ENCODE assay signal across 1 cellular context in the genomic region with DNA sequence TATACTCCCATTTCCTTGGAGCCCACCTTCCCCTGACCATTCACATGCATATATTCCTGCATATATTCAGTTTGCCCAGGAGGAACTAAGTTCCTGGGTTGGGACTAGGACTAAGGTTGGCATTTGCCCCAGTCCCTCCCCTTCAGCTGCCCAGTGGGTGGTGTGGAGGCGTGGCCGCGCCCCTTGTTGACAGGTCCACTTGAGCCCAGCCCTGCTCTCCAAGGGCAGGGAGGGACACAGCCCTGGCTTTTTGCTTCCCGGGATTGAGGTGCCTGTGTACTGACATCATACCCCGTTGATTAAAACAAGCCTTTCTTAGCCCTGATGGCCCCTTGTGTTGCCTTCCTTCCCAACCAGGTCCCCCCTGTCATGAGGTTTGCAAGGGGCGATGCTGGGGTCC.
A peak's percentile ranks its signal among the peaks of the same experiment; 100 is the strongest.
TF ChIP-seq lines count a peak whose summit lies in the region.

No MANE protein-coding gene starts in this region.

TF ChIP-seq in HepG2, 621 proteins besides CTCF, POLR2A, EP300 and RAD21:
- peak; percentile 64 for TF ChIP-seq AGO2 (optimal IDR thresholded peaks at IDR 0.05; ENCODE audit: low read depth, low read length)
- 0 out of 2 replicates have a peak, but pooled peaks have one; percentile 4 for TF ChIP-seq POLR2G (IDR thresholded peaks at IDR 0.05; ENCODE audit: low read depth, low read length)
- 0 out of 2 replicates have a peak, but pooled peaks have one; percentile 22 for TF ChIP-seq SAP130 (CRISPR knock-in tag; IDR thresholded peaks at IDR 0.05; ENCODE audit: low read depth)
- no peak for TF ChIP-seq AHR (CRISPR knock-in tag; IDR thresholded peaks at IDR 0.05)
- TF ChIP-seq, protein P1, sequence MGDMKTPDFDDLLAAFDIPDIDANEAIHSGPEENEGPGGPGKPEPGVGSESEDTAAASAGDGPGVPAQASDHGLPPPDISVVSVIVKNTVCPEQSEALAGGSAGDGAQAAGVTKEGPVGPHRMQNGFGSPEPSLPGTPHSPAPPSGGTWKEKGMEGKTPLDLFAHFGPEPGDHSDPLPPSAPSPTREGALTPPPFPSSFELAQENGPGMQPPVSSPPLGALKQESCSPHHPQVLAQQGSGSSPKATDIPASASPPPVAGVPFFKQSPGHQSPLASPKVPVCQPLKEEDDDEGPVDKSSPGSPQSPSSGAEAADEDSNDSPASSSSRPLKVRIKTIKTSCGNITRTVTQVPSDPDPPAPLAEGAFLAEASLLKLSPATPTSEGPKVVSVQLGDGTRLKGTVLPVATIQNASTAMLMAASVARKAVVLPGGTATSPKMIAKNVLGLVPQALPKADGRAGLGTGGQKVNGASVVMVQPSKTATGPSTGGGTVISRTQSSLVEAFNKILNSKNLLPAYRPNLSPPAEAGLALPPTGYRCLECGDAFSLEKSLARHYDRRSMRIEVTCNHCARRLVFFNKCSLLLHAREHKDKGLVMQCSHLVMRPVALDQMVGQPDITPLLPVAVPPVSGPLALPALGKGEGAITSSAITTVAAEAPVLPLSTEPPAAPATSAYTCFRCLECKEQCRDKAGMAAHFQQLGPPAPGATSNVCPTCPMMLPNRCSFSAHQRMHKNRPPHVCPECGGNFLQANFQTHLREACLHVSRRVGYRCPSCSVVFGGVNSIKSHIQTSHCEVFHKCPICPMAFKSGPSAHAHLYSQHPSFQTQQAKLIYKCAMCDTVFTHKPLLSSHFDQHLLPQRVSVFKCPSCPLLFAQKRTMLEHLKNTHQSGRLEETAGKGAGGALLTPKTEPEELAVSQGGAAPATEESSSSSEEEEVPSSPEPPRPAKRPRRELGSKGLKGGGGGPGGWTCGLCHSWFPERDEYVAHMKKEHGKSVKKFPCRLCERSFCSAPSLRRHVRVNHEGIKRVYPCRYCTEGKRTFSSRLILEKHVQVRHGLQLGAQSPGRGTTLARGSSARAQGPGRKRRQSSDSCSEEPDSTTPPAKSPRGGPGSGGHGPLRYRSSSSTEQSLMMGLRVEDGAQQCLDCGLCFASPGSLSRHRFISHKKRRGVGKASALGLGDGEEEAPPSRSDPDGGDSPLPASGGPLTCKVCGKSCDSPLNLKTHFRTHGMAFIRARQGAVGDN (CRISPR knock-in tag; IDR thresholded peaks at IDR 0.05): peak; percentile 46
- TF ChIP-seq RBFOX2 (IDR thresholded peaks at IDR 0.05; ENCODE audit: low read depth, low read length): peak; percentile 52; the same call in 1 of the 2 replicates
